ENCODE assay signal across 8 cellular contexts in the genomic region with DNA sequence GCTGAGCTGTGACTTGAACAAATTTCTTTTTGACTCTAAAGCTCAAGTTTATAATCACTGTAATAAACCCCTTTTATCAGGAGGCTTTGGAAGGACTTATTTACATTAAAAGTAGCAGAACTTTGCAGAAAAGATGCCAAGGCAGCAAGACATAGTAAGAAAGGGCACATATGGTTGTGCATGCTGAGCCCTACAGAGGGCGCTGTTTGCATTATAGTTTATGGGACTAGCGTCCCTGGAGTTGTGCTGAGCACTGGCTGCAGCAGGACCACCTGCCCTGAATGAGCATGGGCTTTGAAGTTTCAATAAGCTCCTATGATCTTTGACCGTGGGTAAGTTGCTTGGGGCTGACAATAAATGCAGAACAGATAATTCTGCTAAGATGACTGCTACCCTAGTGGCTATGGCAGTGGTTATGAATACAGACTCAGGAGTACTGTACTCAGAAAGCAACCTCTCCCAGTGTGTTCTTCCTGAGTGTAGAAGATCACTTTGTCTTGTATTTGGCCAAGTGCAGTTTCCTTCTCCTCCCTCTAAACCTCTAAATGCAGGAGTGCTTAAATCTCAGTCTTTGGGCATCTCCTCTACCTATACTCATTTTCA. TPM values are rescaled to one million over a fixed set of nuclear protein-coding genes. Genes with fewer than 3 reads are reported as not detected.
DNase-seq lines count a peak whose midpoint lies in the region; ATAC-seq, FAIRE-seq and TF ChIP-seq lines count a peak whose summit lies in the region.

No MANE protein-coding gene starts in this region.

- no peaks in the 10 kb centered on the region for H3K27me3 ChIP-seq in pancreas

- DNase-seq in AG04449 (ENCODE audit: low read depth, low spot score) (no peak), NCI-H1694 treated with DMSO at 0.1 percent for 48 hours (lab: John Stamatoyannopoulos, UW) (peak; percentile 47), choroid plexus epithelial cell (ENCODE audit: low read depth) (no peak), pancreas (peak in 4 of 6 donors; percentile 17 to 64 (median 35))

- no peak overlapping the region for H3K27ac ChIP-seq in pancreas

- FAIRE-seq in pancreas (lab: Jason Lieb, UNC), result no peak

- H3K4me1 ChIP-seq in pancreas, result peaks cover 0 to 11% (median 10%) of the 10 kb centered on the region in 3 donors

- 31 to 44% methylated on average over 3 of the region's 3 CpGs for WGBS in pancreas, 2 donors

- H3K9me3 ChIP-seq in pancreas, result no peaks in the 10 kb centered on the region

- CTCF ChIA-PET in AG04449 (lab: Yijun Ruan, JAX), result interaction anchor here (0.9 to 2.2 kb wide), 3 partner anchors 12 to 216 kb away, joined by 3 to 6 read pairs (median 4); no protein-coding TSS in a partner anchor

- POLR2A ChIA-PET in AG04449 (lab: Yijun Ruan, JAX), result no interaction called here

- intact Hi-C loops in pancreas (cut with DNase I), result no loop called here

- H3K4me3 ChIP-seq in AG04449 (ENCODE audit: low read depth, low read length), result no peak overlapping the region
- H3K4me3 ChIP-seq in GM12875 (ENCODE audit: low read depth, low read length), result no peak overlapping the region
- no peak overlapping the region for H3K4me3 ChIP-seq in choroid plexus epithelial cell (ENCODE audit: low read depth, low read length)
- H3K4me3 ChIP-seq in pancreas, result no peak overlapping the region

- TF ChIP-seq CTCF in AG04449 (IDR thresholded peaks at IDR 0.05; ENCODE audit: insufficient read depth, low read length, missing control alignments), result peak; percentile 34
- TF ChIP-seq CTCF in GM12875 (IDR thresholded peaks at IDR 0.05; ENCODE audit: borderline replicate concordance, insufficient read depth, low read depth, low read length), result peak; percentile 64; the same call in 1 of the 2 replicates
- TF ChIP-seq CTCF in choroid plexus epithelial cell (conservative IDR thresholded peaks at IDR 0.05; ENCODE audit: low read depth, low read length), result peak; percentile 53
- TF ChIP-seq CTCF in pancreas (IDR thresholded peaks at IDR 0.05), result peak in 3 of 4 donors; percentile 14 to 35 (median 19)

- no peaks in the 10 kb centered on the region for H3K36me3 ChIP-seq in pancreas

- peak in 2 of 4 donors; percentile 61 to 63 for ATAC-seq in pancreas
- ATAC-seq in HG03378 (IDR thresholded peaks at IDR 0.05; ENCODE audit: unreplicated experiment), result no peak
- ATAC-seq in HG03442 (IDR thresholded peaks at IDR 0.05; ENCODE audit: unreplicated experiment), result no peak
- no peak for ATAC-seq in GM18907 (IDR thresholded peaks at IDR 0.05; ENCODE audit: unreplicated experiment)

RNA-seq across cellular contexts. Expression of a gene that starts 45.4 kb away (rescaled TPM):
- total RNA-seq in pancreas, result 10 to 100 TPM in 4 of 6 donors, 1 to 10 TPM in 2; 7.2 to 12.8 (median 10.5) TPM
- polyA plus RNA-seq in pancreas, result 10 to 100 TPM in 1 of 2 donors, 1 to 10 TPM in 1; 3.6 to 10.4 TPM

Comparison
In these comparisons a context has a peak if more than half of its experiments do, and no peak if none do; other contexts are left out.
1. DNase-seq: peak in NCI-H1694 treated with DMSO at 0.1 percent for 48 hours (single experiment) and pancreas (4 of 6); none in AG04449 (single experiment) and choroid plexus epithelial cell (single experiment).
2. Peak in every context shown above with its lines, with median percentiles within 50 percentile points of each other: CTCF ChIP-seq.